In genomic region chr17:72467841-72468653, GRCh38 we compare ENCODE assay signal across 10 cellular contexts.
A peak's percentile ranks its signal among the peaks of the same experiment; 100 is the strongest.
DNase-seq lines count a peak whose midpoint lies in the region; ATAC-seq and TF ChIP-seq lines count a peak whose summit lies in the region.
"Had no signal": no experiment of that assay in that cellular context is flagged by ENCODE, and none has a peak within 500 bp of the region (broad histone marks: within the 10 kb centered on the region; RNA-seq: fewer than 3 reads in every experiment).

No MANE protein-coding gene starts in this region.

- no peaks in the 10 kb centered on the region for H3K27me3 ChIP-seq in esophagus (ENCODE audit: control insufficient read depth in 1 of 2, insufficient read depth in 2 of 2, low read length in 2 of 2)
- H3K27me3 ChIP-seq in mucosa of stomach (ENCODE audit: control insufficient read depth, insufficient read depth, low read length), result no peaks in the 10 kb centered on the region

- peak; percentile 91 for DNase-seq in NCI-H69 (lab: John Stamatoyannopoulos, UW)
- DNase-seq: activated B cell treated with CpG ODN at 0.5 μM for 24 hours, NCI-H82 had no signal

- TF ChIP-seq CTCF in C4-2B (conservative IDR thresholded peaks at IDR 0.05), result no peak

- H3K27ac ChIP-seq in C4-2B (peak overlapping the region; percentile 12; the same call in 1 of the 2 replicates), esophagus (ENCODE audit: low read depth in 2 of 2, low read length in 1 of 2) (peak overlapping the region; percentile 94 to 97)

- peaks cover 0 to 18% of the 10 kb centered on the region in 2 donors for H3K4me1 ChIP-seq in esophagus (ENCODE audit: control insufficient read depth in 2 of 2, insufficient read depth in 2 of 2, low read length in 1 of 2)
- peaks cover 94% of the 10 kb centered on the region for H3K4me1 ChIP-seq in mucosa of stomach (ENCODE audit: control insufficient read depth, insufficient read depth, low read length)

- peak overlapping the region; percentile 68 for H3K9ac ChIP-seq in mucosa of stomach (ENCODE audit: low read length)

- H3K4me3 ChIP-seq in esophagus (ENCODE audit: low read depth in 1 of 2, low read length in 2 of 2), result peak overlapping the region in 1 of 2 donors; percentile 13
- H3K4me3 ChIP-seq in mucosa of stomach (ENCODE audit: low read length), result no peak overlapping the region

- H3K9me3 ChIP-seq in esophagus (ENCODE audit: control insufficient read depth in 2 of 2, insufficient read depth in 1 of 2, low read depth in 1 of 2, low read length in 1 of 2) (no peaks in the 10 kb centered on the region), mucosa of stomach (ENCODE audit: control insufficient read depth, low read length) (no peaks in the 10 kb centered on the region)

- WGBS in esophagus, 2 donors, result 21 to 36% methylated on average over 21 of the region's 21 CpGs

- ATAC-seq in HG03196 (IDR thresholded peaks at IDR 0.05; ENCODE audit: unreplicated experiment) (no peak), GM21526 (IDR thresholded peaks at IDR 0.05; ENCODE audit: low FRiP score, unreplicated experiment) (no peak), HG02798 (IDR thresholded peaks at IDR 0.05; ENCODE audit: poor library complexity, unreplicated experiment) (no peak), HG03139 (IDR thresholded peaks at IDR 0.05; ENCODE audit: unreplicated experiment) (no peak)

- no peaks in the 10 kb centered on the region for H3K36me3 ChIP-seq in esophagus (ENCODE audit: control insufficient read depth in 2 of 2, insufficient read depth in 2 of 2, low read length in 1 of 2)
- H3K36me3 ChIP-seq in mucosa of stomach (ENCODE audit: control insufficient read depth, insufficient read depth, low read length), result no peaks in the 10 kb centered on the region
